ENCODE assay signal across 40 cellular contexts in the genomic region with DNA sequence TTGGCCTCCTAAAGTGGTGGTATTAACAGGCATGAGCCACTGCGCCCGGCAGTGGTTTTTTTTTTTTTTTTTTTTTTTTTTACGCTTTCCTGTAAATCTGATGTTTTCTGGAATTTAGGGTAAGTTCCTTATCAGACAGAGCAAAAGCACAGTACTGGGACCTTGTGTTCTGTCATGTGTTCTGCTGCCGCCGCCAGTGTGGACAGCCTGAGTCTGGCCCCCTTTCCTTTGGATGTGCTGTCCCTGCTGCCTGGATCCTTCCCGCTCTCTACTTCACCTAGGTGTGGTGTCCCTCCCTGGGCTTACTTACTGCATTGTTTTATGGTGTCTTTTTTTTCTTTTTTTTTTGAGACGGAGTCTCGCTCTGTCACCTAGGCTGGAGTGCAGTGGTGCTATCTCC.
"Had no signal": no experiment of that assay in that cellular context is flagged by ENCODE, and none has a peak within 500 bp of the region (broad histone marks: within the 10 kb centered on the region; RNA-seq: fewer than 3 reads in every experiment).

No MANE protein-coding gene starts in this region.

- H3K9me3 ChIP-seq: Peyer's patch had no signal

- DNase-seq: activated CD4-positive, alpha-beta memory T cell treated with anti-CD3 and anti-CD28 coated beads, Interleukin-2, amount 10 ng/mL, durations not matched to agents 7 days and 5 days; activated CD4-positive, alpha-beta T cell treated with anti-CD3 and anti-CD28 coated beads for 1 hour; activated CD4-positive, alpha-beta T cell treated with anti-CD3 and anti-CD28 coated beads for 48 hours; activated CD4-positive, CD25-positive, alpha-beta regulatory T cell; activated CD8-positive, alpha-beta memory T cell treated with anti-CD3 and anti-CD28 coated beads for 24 hours; activated CD8-positive, alpha-beta memory T cell treated with anti-CD3 and anti-CD28 coated beads, Interleukin-2, amount 10 ng/mL, durations not matched to agents 7 days and 5 days; activated CD8-positive, alpha-beta memory T cell treated with anti-CD3 and anti-CD28 coated beads, Interleukin-2, amount 50 U/mL, for 48 hours; activated effector memory CD4-positive, alpha-beta T cell treated with Interleukin-2 at 50 U/mL for 16 hours; activated naive CD4-positive, alpha-beta T cell treated with anti-CD3 and anti-CD28 coated beads, Interleukin-2, amount 50 U/mL, for 16 hours; activated naive CD8-positive, alpha-beta T cell treated with anti-CD3 and anti-CD28 coated beads, Interleukin-2, amount 50 U/mL, for 24 hours; activated T-cell treated with anti-CD3 and anti-CD28 coated beads, Interleukin-2, amount 50 U/mL, for 48 hours; anterior cingulate cortex; caudate nucleus; cerebellar nuclear complex; Kasumi-1; KBM-7; MM.1S; MV-4-11; NCI-H1092; NCI-H1436 treated with DMSO at 0.1 percent for 48 hours; NCI-H187 treated with DMSO at 0.1 percent for 48 hours; NCI-H2081; NCI-H345; NCI-H524 treated with DMSO at 0.1 percent for 48 hours; NCI-H748 treated with DMSO at 0.1 percent for 48 hours; NK-92 treated with Interleukin-12 subunit alpha and Interleukin-12 subunit beta, amount 100 ng/mL, for 24 hours; PC-3; Peyer's patch; SIG-M5; SW 1271; T-helper 1 cell; T-helper 2 cell; T-helper 9 cell had no signal

- H3K4me1 ChIP-seq: Peyer's patch had no signal

- H3K36me3 ChIP-seq: Peyer's patch had no signal

- FAIRE-seq: bronchial epithelial cell, colon had no signal

- H3K36me3 Mint-ChIP-seq: activated CD8-positive, alpha-beta memory T cell treated with anti-CD3 and anti-CD28 coated beads, Interleukin-2, amount 10 ng/mL, durations not matched to agents 7 days and 5 days; brain had no signal

- H3K27me3 ChIP-seq: Peyer's patch had no signal

- H3K27me3 Mint-ChIP-seq: activated CD4-positive, alpha-beta memory T cell treated with anti-CD3 and anti-CD28 coated beads, Interleukin-2, amount 10 ng/mL, durations not matched to agents 7 days and 5 days; activated CD8-positive, alpha-beta memory T cell treated with anti-CD3 and anti-CD28 coated beads, Interleukin-2, amount 10 ng/mL, durations not matched to agents 7 days and 5 days; activated naive CD8-positive, alpha-beta T cell treated with anti-CD3 and anti-CD28 coated beads, Interleukin-2, amount 50 U/mL, for 24 hours; brain had no signal

- ATAC-seq: activated CD8-positive, alpha-beta memory T cell treated with anti-CD3 and anti-CD28 coated beads, Interleukin-2, amount 10 ng/mL, durations not matched to agents 7 days and 5 days; activated naive CD8-positive, alpha-beta T cell treated with anti-CD3 and anti-CD28 coated beads, Interleukin-2, amount 50 U/mL, for 24 hours; PC-3; Right ventricle myocardium inferior; SK-N-SH treated with all-trans-retinoic acid at 6 μM for 48 hours had no signal

- H3K27ac Mint-ChIP-seq: activated CD4-positive, alpha-beta memory T cell treated with anti-CD3 and anti-CD28 coated beads, Interleukin-2, amount 10 ng/mL, durations not matched to agents 7 days and 5 days; activated CD8-positive, alpha-beta memory T cell treated with anti-CD3 and anti-CD28 coated beads, Interleukin-2, amount 10 ng/mL, durations not matched to agents 7 days and 5 days; activated naive CD8-positive, alpha-beta T cell treated with anti-CD3 and anti-CD28 coated beads, Interleukin-2, amount 50 U/mL, for 24 hours; brain had no signal

- H3K4me3 ChIP-seq: Peyer's patch had no signal

- H3K27ac ChIP-seq: Peyer's patch, RWPE1, VCaP had no signal

- H3K4me3 Mint-ChIP-seq: activated CD4-positive, alpha-beta memory T cell treated with anti-CD3 and anti-CD28 coated beads, Interleukin-2, amount 10 ng/mL, durations not matched to agents 7 days and 5 days; activated CD8-positive, alpha-beta memory T cell treated with anti-CD3 and anti-CD28 coated beads, Interleukin-2, amount 10 ng/mL, durations not matched to agents 7 days and 5 days; activated naive CD8-positive, alpha-beta T cell treated with anti-CD3 and anti-CD28 coated beads, Interleukin-2, amount 50 U/mL, for 24 hours; brain had no signal

- H3K9me3 Mint-ChIP-seq: activated CD4-positive, alpha-beta memory T cell treated with anti-CD3 and anti-CD28 coated beads, Interleukin-2, amount 10 ng/mL, durations not matched to agents 7 days and 5 days; activated naive CD8-positive, alpha-beta T cell treated with anti-CD3 and anti-CD28 coated beads, Interleukin-2, amount 50 U/mL, for 24 hours had no signal
